ENCODE assay signal across 10 cellular contexts in genomic region chr2:218734190-218734975, GRCh38. TPM values are rescaled to one million over a fixed set of nuclear protein-coding genes. Genes with fewer than 3 reads are reported as not detected.
A peak's percentile ranks its signal among the peaks of the same experiment; 100 is the strongest.
DNase-seq lines count a peak whose midpoint lies in the region; ATAC-seq and TF ChIP-seq lines count a peak whose summit lies in the region.
"Had no signal": no experiment of that assay in that cellular context is flagged by ENCODE, and none has a peak within 500 bp of the region (broad histone marks: within the 10 kb centered on the region; RNA-seq: fewer than 3 reads in every experiment).

No MANE protein-coding gene starts in this region.

- no peaks in the 10 kb centered on the region for H3K9me3 ChIP-seq in right lobe of liver

- no peak overlapping the region for H3K4me3 Mint-ChIP-seq in stimulated activated naive CD8-positive, alpha-beta T cell treated with anti-CD3 and anti-CD28 coated beads, Interleukin-15, amount 100 ng/mL, for 72 hours

- intact Hi-C loops in right lobe of liver (cut with DNase I) = no loop called here

- H3K36me3 ChIP-seq in right lobe of liver = peaks cover 0 to 6% (median 2%) of the 10 kb centered on the region in 4 donors

- peaks cover 30% of the 10 kb centered on the region for H3K4me1 Mint-ChIP-seq in stimulated activated naive CD8-positive, alpha-beta T cell treated with anti-CD3 and anti-CD28 coated beads, Interleukin-15, amount 100 ng/mL, for 72 hours

- H3K27ac ChIP-seq in angular gyrus (ENCODE audit: low read depth, low read length) (peak overlapping the region; percentile 55), right lobe of liver (peak overlapping the region; percentile 73 to 81 (median 79))

- no peak for ATAC-seq in stimulated activated naive CD8-positive, alpha-beta T cell treated with anti-CD3 and anti-CD28 coated beads, Interleukin-15, amount 100 ng/mL, for 72 hours
- no peak for ATAC-seq in stimulated activated naive CD8-positive, alpha-beta T cell treated with anti-CD3 and anti-CD28 coated beads, Interleukin-15, Interleukin-2, amounts not matched to agents 100 U/mL and 50 U/mL, for 24 hours
- ATAC-seq in right lobe of liver = peak in 1 of 4 donors; percentile 19

- no peaks in the 10 kb centered on the region for H3K9me3 Mint-ChIP-seq in stimulated activated naive CD8-positive, alpha-beta T cell treated with anti-CD3 and anti-CD28 coated beads, Interleukin-15, amount 100 ng/mL, for 72 hours

- TF ChIP-seq POLR2A in right lobe of liver (IDR thresholded peaks at IDR 0.05) = no peak

- H3K4me3 ChIP-seq in right lobe of liver = no peak overlapping the region

- peak overlapping the region; percentile 5 to 92 for H3K27ac Mint-ChIP-seq in stimulated activated naive CD8-positive, alpha-beta T cell treated with anti-CD3 and anti-CD28 coated beads, Interleukin-15, amount 100 ng/mL, for 72 hours

- DNase-seq in stimulated activated naive CD8-positive, alpha-beta T cell treated with anti-CD3 and anti-CD28 coated beads, Interleukin-15, amount 100 ng/mL, for 72 hours = no peak
- no peak for DNase-seq in stimulated activated naive CD8-positive, alpha-beta T cell treated with anti-CD3 and anti-CD28 coated beads, Interleukin-15, Interleukin-2, amounts not matched to agents 100 U/mL and 50 U/mL, for 24 hours
- DNase-seq in right lobe of liver (no peak), NCI-H146 treated with DMSO at 0.1 percent for 48 hours (lab: John Stamatoyannopoulos, UW; ENCODE audit: unreplicated experiment) (no peak), DMS153 treated with DMSO at 0.1 percent for 48 hours (lab: John Stamatoyannopoulos, UW; ENCODE audit: unreplicated experiment) (no peak), glomerular visceral epithelial cell (ENCODE audit: extremely low spot score) (no peak)
- no peak for DNase-seq in central memory CD4-positive, alpha-beta T cell
- DNase-seq: activated gamma-delta T cell treated with Interleukin-2 at 50 U/mL for 16 hours, NCI-H2171 treated with DMSO at 0.1 percent for 48 hours had no signal

- peaks cover 3 to 34% (median 18%) of the 10 kb centered on the region in 4 donors for H3K4me1 ChIP-seq in right lobe of liver

- H3K27me3 ChIP-seq in right lobe of liver = no peaks in the 10 kb centered on the region

- 96% methylated on average over 6 of the region's 8 CpGs for WGBS in right lobe of liver (ENCODE audit: insufficient coverage, low coverage, low lambda C conversion rate, missing lambda C conversion rate)

- TF ChIP-seq CTCF in right lobe of liver (IDR thresholded peaks at IDR 0.05) = no peak

- H3K27me3 Mint-ChIP-seq in stimulated activated naive CD8-positive, alpha-beta T cell treated with anti-CD3 and anti-CD28 coated beads, Interleukin-15, amount 100 ng/mL, for 72 hours = no peaks in the 10 kb centered on the region

RNA-seq across cellular contexts. Expression of gene TTLL4, which starts 23.7 kb away (rescaled TPM):
- total RNA-seq in right lobe of liver = 10 to 100 TPM in 4 of 6 experiments, 1 to 10 TPM in 2; 8.2 to 14.8 (median 11.6) TPM

RNA-seq across cellular contexts. Expression of gene CYP27A1, which starts 47.6 kb away (rescaled TPM):
- 100 to 1,000 TPM; 209 to 463 (median 238) TPM for total RNA-seq in right lobe of liver
